ENCODE assay signal across 14 cellular contexts in the genomic region with DNA sequence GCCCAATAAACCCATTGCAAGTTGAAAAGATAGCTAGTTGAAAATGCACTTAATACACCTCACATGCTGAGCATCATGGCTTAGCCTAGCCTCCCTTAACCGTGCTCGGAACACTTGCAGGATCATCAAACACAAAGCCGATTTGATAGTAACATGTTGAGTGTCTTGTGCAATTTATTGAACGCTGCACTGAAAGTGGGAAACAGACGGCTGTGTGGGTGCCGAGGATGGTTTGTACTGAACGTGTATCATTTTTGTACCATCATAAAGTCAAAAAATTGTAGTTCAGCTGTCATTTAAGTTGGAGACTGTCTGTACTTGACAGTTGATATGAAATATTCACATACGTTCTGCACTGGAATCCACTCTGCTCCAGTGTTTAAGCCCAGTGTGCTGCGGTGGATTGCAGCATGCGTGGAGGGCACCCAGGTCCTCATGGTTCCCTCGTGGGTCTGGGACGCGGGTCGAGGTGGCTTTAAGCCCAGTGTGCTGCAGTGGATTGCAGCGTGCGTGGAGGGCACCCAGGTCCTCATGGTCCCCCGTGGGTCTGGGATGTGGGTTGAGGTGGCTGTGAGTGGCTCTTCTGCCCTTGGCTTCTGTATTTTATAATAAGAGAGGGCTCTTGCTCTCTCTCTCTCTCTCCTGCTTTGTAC.
DNase-seq lines count a peak whose midpoint lies in the region; ATAC-seq, FAIRE-seq and TF ChIP-seq lines count a peak whose summit lies in the region.
"Had no signal": no experiment of that assay in that cellular context is flagged by ENCODE, and none has a peak within 500 bp of the region (broad histone marks: within the 10 kb centered on the region; RNA-seq: fewer than 3 reads in every experiment).

No MANE protein-coding gene starts in this region.

- WGBS in H1 (ENCODE audit: extremely low coverage in 1 of 2, insufficient coverage in 1 of 2, insufficient read length in 1 of 2, insufficient replicate concordance in 2 of 2, low coverage in 1 of 2, low lambda C conversion rate in 2 of 2, missing lambda C conversion rate in 1 of 2), 2 experiments = 85% methylated on average over 17 of the region's 17 CpGs; no CpG with 5 or more reads in 1 of the 2 experiments

- peaks cover 4% of the 10 kb centered on the region for H3K79me1 ChIP-seq in H1 (ENCODE audit: low read depth, low read length)

- DNase-seq in Caki2 (ENCODE audit: low read depth) (peak; percentile 6), HK-2 (ENCODE audit: unreplicated experiment) (peak; percentile 7), H1 (ENCODE audit: low read depth in 1 of 2, low spot score in 2 of 2) (no peak), mucosa of descending colon (peak in 1 of 3 donors; percentile 72), Peyer's patch (no peak), NCI-H510A (lab: John Stamatoyannopoulos, UW) (no peak)
- DNase-seq: activated CD4-positive, alpha-beta T cell treated with anti-CD3 and anti-CD28 coated beads for 1 hour; islet precursor cell; NCI-H1694 had no signal

- H3K36me3 ChIP-seq in H1 (ENCODE audit: control insufficient read depth in 2 of 4, insufficient read depth in 4 of 4, low read length in 3 of 4) (no peaks in the 10 kb centered on the region), mucosa of descending colon (ENCODE audit: low read depth) (no peaks in the 10 kb centered on the region), Peyer's patch (no peaks in the 10 kb centered on the region)

- POLR2A ChIA-PET in H1 (lab: Charles Lee; ENCODE audit: partially characterized antibody) = no interaction called here

- TF ChIP-seq CTCF in H1 (IDR thresholded peaks at IDR 0.05; ENCODE audit: control extremely low read depth in 1 of 3, insufficient read depth in 1 of 3, low read depth in 1 of 3, low read length in 3 of 3) (no peak), mucosa of descending colon (IDR thresholded peaks at IDR 0.05) (no peak), Peyer's patch (IDR thresholded peaks at IDR 0.05) (no peak)

- H3K14ac ChIP-seq in H1 (ENCODE audit: insufficient read length) = no peak overlapping the region

- in situ Hi-C loops in Caki2 (cut with HindIII; ENCODE audit: low pct_unique_long_range_greater_than_20kb, low sequenced_read_pairs) = no loop called here

- H3K23ac ChIP-seq in H1 (ENCODE audit: insufficient read length) = no peak overlapping the region

- no peaks in the 10 kb centered on the region for H3K23me2 ChIP-seq in H1 (ENCODE audit: low read depth, low read length)

- H3K4ac ChIP-seq in H1 (replicated peaks; ENCODE audit: insufficient read length, low read depth, low read length) = no peak overlapping the region

- TF ChIP-seq POLR2A in H1 (IDR thresholded peaks at IDR 0.05; ENCODE audit: control extremely low read depth in 1 of 2, low read depth in 2 of 2, low read length in 2 of 2) (no peak), Peyer's patch (IDR thresholded peaks at IDR 0.05) (no peak)

- peak overlapping the region; percentile 5; the same call in 1 of the 2 replicates for H2AK5ac ChIP-seq in H1 (ENCODE audit: low read depth, low read length)

- CTCF ChIA-PET in H1 (lab: Charles Lee; ENCODE audit: partially characterized antibody) = no interaction called here

- H3K9me3 ChIP-seq in H1 (ENCODE audit: insufficient read depth in 2 of 2, low read depth in 1 of 2, low read length in 1 of 2) (no peaks in the 10 kb centered on the region; a peak in 1 of 4 replicates), mucosa of descending colon (no peaks in the 10 kb centered on the region), Peyer's patch (no peaks in the 10 kb centered on the region)

- H4K8ac ChIP-seq in H1 (ENCODE audit: extremely low read depth, insufficient read depth, low read length) = peak overlapping the region; percentile 6; the same call in 1 of the 2 replicates

- H2BK15ac ChIP-seq in H1 (ENCODE audit: low read length) = peak overlapping the region; percentile 36

- no peak overlapping the region for H2AFZ ChIP-seq in H1 (ENCODE audit: low read length)

- no peaks in the 10 kb centered on the region for H3K79me2 ChIP-seq in H1 (ENCODE audit: control insufficient read depth in 1 of 2, insufficient read depth in 2 of 2, low read length in 2 of 2)

- H3K27ac ChIP-seq in H1 (ENCODE audit: low read depth, low read length) (no peak overlapping the region), Peyer's patch (no peak overlapping the region)
- H3K27ac ChIP-seq: KMS-11 had no signal

- no peak overlapping the region for H3K56ac ChIP-seq in H1 (replicated peaks; ENCODE audit: insufficient read length, low read depth, low read length)

- intact Hi-C loops in mucosa of descending colon (cut with DNase I, micrococcal nuclease) = no loop called here

- H3K27me3 ChIP-seq in H1 (replicated peaks in 1 of 4; ENCODE audit: control insufficient read depth in 3 of 4, extremely low read depth in 1 of 4, insufficient read depth in 3 of 4, low read length in 3 of 4) (peaks cover 0 to 4% (median 2%) of the 10 kb centered on the region in 4 experiments; a peak in 4 of 7 replicates), Peyer's patch (no peaks in the 10 kb centered on the region)

- peaks cover 0 to 1% of the 10 kb centered on the region in 2 experiments for H4K20me1 ChIP-seq in H1 (replicated peaks in 1 of 2; ENCODE audit: control insufficient read depth in 1 of 2, insufficient read depth in 2 of 2, low read length in 2 of 2)

- H3K9ac ChIP-seq in H1 (replicated peaks in 1 of 4; ENCODE audit: extremely low read depth in 1 of 4, low read depth in 3 of 4, low read length in 3 of 4) = no peak overlapping the region
- H3K9ac ChIP-seq: KMS-11 had no signal

- no peak for TF ChIP-seq EP300 in H1 (IDR thresholded peaks at IDR 0.05; ENCODE audit: borderline replicate concordance in 1 of 2, low read depth in 2 of 2, low read length in 2 of 2)

- H2BK120ac ChIP-seq in H1 (replicated peaks; ENCODE audit: low read depth, low read length) = no peak overlapping the region

- peak overlapping the region; percentile 65; the same call in 1 of the 2 replicates for H2BK12ac ChIP-seq in H1 (ENCODE audit: low read depth, low read length)

- H2BK20ac ChIP-seq in H1 (ENCODE audit: low read length) = peak overlapping the region; percentile 15; the same call in 1 of the 2 replicates

- no peak overlapping the region for H4K5ac ChIP-seq in H1 (ENCODE audit: insufficient read length, low read depth, low read length)

- no peak overlapping the region for H3K18ac ChIP-seq in H1 (ENCODE audit: extremely low read depth, low read length)

- FAIRE-seq in H1 (lab: Jason Lieb, UNC) = no peak
- FAIRE-seq: G401.6 had no signal

- no peak overlapping the region for H3K4me2 ChIP-seq in H1 (ENCODE audit: insufficient read depth in 1 of 2, low read depth in 2 of 2, low read length in 2 of 2)
- H3K4me2 ChIP-seq: KMS-11 had no signal

- H3K4me1 ChIP-seq in H1 (replicated peaks in 1 of 4; ENCODE audit: control insufficient read depth in 3 of 4, insufficient read depth in 4 of 4, low read length in 3 of 4) (peaks cover 0 to 4% (median under 1%) of the 10 kb centered on the region in 4 experiments; a peak in 1 of 7 replicates), mucosa of descending colon (ENCODE audit: low read depth) (no peaks in the 10 kb centered on the region), Peyer's patch (no peaks in the 10 kb centered on the region)

- H3K4me3 ChIP-seq in H1 (ENCODE audit: extremely low read depth in 1 of 4, insufficient read depth in 2 of 4, low read depth in 3 of 4, low read length in 4 of 4) = no peak overlapping the region
- H3K4me3 ChIP-seq in mucosa of descending colon = no peak overlapping the region
- H3K4me3 ChIP-seq in Peyer's patch = no peak overlapping the region

- peak overlapping the region; percentile 20; the same call in 1 of the 2 replicates for H2BK5ac ChIP-seq in H1 (ENCODE audit: low read depth, low read length)

- H4K91ac ChIP-seq in H1 (replicated peaks; ENCODE audit: insufficient read length, low read length) = peak overlapping the region; percentile 5

- ATAC-seq in mucosa of descending colon (peak; percentile 74), GM18519 (IDR thresholded peaks at IDR 0.05; ENCODE audit: low FRiP score, unreplicated experiment) (no peak), HG02642 (IDR thresholded peaks at IDR 0.05; ENCODE audit: poor library complexity, unreplicated experiment) (no peak)
- ATAC-seq: naive thymus-derived CD8-positive, alpha-beta T cell had no signal

- no peak for TF ChIP-seq RAD21 in H1 (IDR thresholded peaks at IDR 0.05 in 1 of 2, conservative IDR thresholded peaks at IDR 0.05 in 1 of 2; ENCODE audit: low read depth in 2 of 2, low read length in 2 of 2)

TF ChIP-seq in H1, 55 proteins besides CTCF, POLR2A, EP300 and RAD21 (continues in another document):
- TF ChIP-seq SIRT6 (IDR thresholded peaks at IDR 0.05; ENCODE audit: low read length) = no peak
- no peak for TF ChIP-seq SUZ12 (IDR thresholded peaks at IDR 0.05; ENCODE audit: low read length)
- TF ChIP-seq BACH1 (IDR thresholded peaks at IDR 0.05; ENCODE audit: low read length) = no peak
- no peak for TF ChIP-seq SIN3A (conservative IDR thresholded peaks at IDR 0.05 in 1 of 2, IDR thresholded peaks at IDR 0.05 in 1 of 2; ENCODE audit: low read depth in 1 of 2, low read length in 2 of 2)
- no peak for TF ChIP-seq RNF2 (IDR thresholded peaks at IDR 0.05; ENCODE audit: borderline replicate concordance, low read depth, low read length, missing control alignments, poor library complexity, severe bottlenecking)
- no peak for TF ChIP-seq KDM5A (IDR thresholded peaks at IDR 0.05; ENCODE audit: low read length)
- no peak for TF ChIP-seq YY1 (IDR thresholded peaks at IDR 0.05; ENCODE audit: low read depth, low read length)
- TF ChIP-seq TBP (IDR thresholded peaks at IDR 0.05; ENCODE audit: low read depth, low read length) = no peak
- TF ChIP-seq FOSL1 (IDR thresholded peaks at IDR 0.05; ENCODE audit: insufficient read depth, low read depth, low read length) = no peak
- TF ChIP-seq, protein P1, sequence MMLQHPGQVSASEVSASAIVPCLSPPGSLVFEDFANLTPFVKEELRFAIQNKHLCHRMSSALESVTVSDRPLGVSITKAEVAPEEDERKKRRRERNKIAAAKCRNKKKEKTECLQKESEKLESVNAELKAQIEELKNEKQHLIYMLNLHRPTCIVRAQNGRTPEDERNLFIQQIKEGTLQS (IDR thresholded peaks at IDR 0.05; ENCODE audit: insufficient read depth, low read depth, low read length) = no peak
- TF ChIP-seq, protein P2, sequence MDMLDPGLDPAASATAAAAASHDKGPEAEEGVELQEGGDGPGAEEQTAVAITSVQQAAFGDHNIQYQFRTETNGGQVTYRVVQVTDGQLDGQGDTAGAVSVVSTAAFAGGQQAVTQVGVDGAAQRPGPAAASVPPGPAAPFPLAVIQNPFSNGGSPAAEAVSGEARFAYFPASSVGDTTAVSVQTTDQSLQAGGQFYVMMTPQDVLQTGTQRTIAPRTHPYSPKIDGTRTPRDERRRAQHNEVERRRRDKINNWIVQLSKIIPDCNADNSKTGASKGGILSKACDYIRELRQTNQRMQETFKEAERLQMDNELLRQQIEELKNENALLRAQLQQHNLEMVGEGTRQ (IDR thresholded peaks at IDR 0.05; ENCODE audit: low read length) = no peak
- no peak for TF ChIP-seq CEBPB (IDR thresholded peaks at IDR 0.05; ENCODE audit: low read depth, low read length)
- no peak for TF ChIP-seq SP4 (IDR thresholded peaks at IDR 0.05; ENCODE audit: low read length)

Comparison
In these comparisons a context has a peak if more than half of its experiments do, and no peak if none do; other contexts are left out.
1. DNase-seq: peak in Caki2 (single experiment) and HK-2 (single experiment); none in H1 (0 of 2), Peyer's patch (0 of 3) and NCI-H510A (single experiment).